11 cellular contexts compared by ENCODE assay signal in the genomic region with DNA sequence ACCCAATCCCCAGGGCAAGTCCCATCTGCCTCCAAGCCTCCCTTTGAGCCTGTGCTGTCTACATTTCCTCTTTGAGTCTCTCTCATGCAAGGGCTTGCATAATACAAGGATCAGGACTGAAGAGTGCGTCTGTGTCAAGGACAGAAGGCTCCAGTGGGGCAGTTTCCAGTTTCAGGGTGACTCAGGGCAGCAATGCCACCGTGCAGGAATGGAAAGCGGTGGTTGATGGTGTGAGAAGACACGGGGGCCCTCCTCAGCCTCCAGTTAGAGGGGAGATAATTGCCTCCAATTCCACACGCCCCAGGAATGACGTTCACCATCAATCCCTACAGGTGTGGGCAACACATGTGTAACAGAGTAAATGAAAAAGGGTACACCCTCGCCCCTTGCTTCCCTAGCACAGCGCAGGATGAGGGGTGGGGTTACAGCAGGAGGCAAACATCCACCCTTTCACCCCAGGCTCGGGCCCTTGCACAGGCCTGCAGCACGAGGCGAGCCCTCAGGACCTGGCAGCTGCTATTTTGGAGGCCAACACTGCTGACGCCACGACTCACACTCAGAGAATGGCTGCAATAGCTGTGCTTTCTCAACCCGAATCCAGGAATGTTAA. TPM values are rescaled to one million over a fixed set of nuclear protein-coding genes. Genes with fewer than 3 reads are reported as not detected.
DNase-seq lines count a peak whose midpoint lies in the region; ATAC-seq and TF ChIP-seq lines count a peak whose summit lies in the region.
"Had no signal": no experiment of that assay in that cellular context is flagged by ENCODE, and none has a peak within 500 bp of the region (broad histone marks: within the 10 kb centered on the region; RNA-seq: fewer than 3 reads in every experiment).

No MANE protein-coding gene starts in this region.

- ATAC-seq in GM21447 (IDR thresholded peaks at IDR 0.05; ENCODE audit: unreplicated experiment) (peak; percentile 47), T-cell (replicated peaks in 1 of 4) (no peak), GM21390 (IDR thresholded peaks at IDR 0.05; ENCODE audit: unreplicated experiment) (no peak), GM19351 (IDR thresholded peaks at IDR 0.05; ENCODE audit: unreplicated experiment) (no peak)

- no peak overlapping the region for H3K4me3 Mint-ChIP-seq in T-cell

- no peaks in the 10 kb centered on the region for H3K9me3 Mint-ChIP-seq in T-cell

- no peaks in the 10 kb centered on the region for H3K27me3 ChIP-seq in layer of hippocampus (ENCODE audit: control insufficient read depth, insufficient read depth, low read length)
- H3K27me3 ChIP-seq: cardiac muscle cell, SJSA1 had no signal

- peak overlapping the region; percentile 18 for H3K27ac ChIP-seq in layer of hippocampus (ENCODE audit: low read depth, low read length)
- H3K27ac ChIP-seq: cardiac muscle cell, SJSA1 had no signal

- DNase-seq in AG10803 (ENCODE audit: low read depth): peak; percentile 53
- DNase-seq in T-cell: no peak
- DNase-seq in OCI-M1 (lab: John Stamatoyannopoulos, UW): no peak
- no peak for DNase-seq in NAMALWA (ENCODE audit: low spot score)

- no peak for TF ChIP-seq CTCF in AG10803 (conservative IDR thresholded peaks at IDR 0.05; ENCODE audit: low read length)

- POLR2A ChIA-PET in T-cell (lab: Charles Lee): interaction anchor here in 1 of 2 donors (0.6 kb wide), 1 partner anchor 82 kb away, joined by 3 read pairs; no protein-coding TSS in a partner anchor

- no peak overlapping the region for H3K4me3 ChIP-seq in AG10803 (ENCODE audit: low read length)
- H3K4me3 ChIP-seq: cardiac muscle cell, SJSA1, thoracic aorta had no signal

- no peaks in the 10 kb centered on the region for H3K27me3 Mint-ChIP-seq in T-cell

- no peaks in the 10 kb centered on the region for H3K36me3 Mint-ChIP-seq in T-cell

- CTCF ChIA-PET in T-cell (lab: Charles Lee): interaction anchor here in 1 of 2 donors (0.6 kb wide), 1 partner anchor 79 kb away, joined by 3 read pairs; no protein-coding TSS in a partner anchor

- H3K4me1 Mint-ChIP-seq in T-cell: peaks cover 5 to 9% (median 5%) of the 10 kb centered on the region in 3 donors

- H3K27ac Mint-ChIP-seq in T-cell: peak overlapping the region; percentile 11 to 75

RNA-seq across cellular contexts. Expression of gene SLC25A19, which starts 24.8 kb away (rescaled TPM):
- total RNA-seq in T-cell: 10 to 100 TPM; 12.4 to 30.1 (median 25.9) TPM

RNA-seq across cellular contexts. Expression of gene MIF4GD, which starts 43.0 kb away (rescaled TPM):
- total RNA-seq in T-cell: 10 to 100 TPM; 27.1 to 45.6 (median 39.2) TPM

RNA-seq across cellular contexts. Expression of gene MRPS7, which starts 52.4 kb away (rescaled TPM):
- 10 to 100 TPM; 29.8 to 39.4 (median 33.6) TPM for total RNA-seq in T-cell

RNA-seq across cellular contexts. Expression of gene GGA3, which starts 52.6 kb away (rescaled TPM):
- total RNA-seq in T-cell: 100 to 1,000 TPM in 3 of 5 donors, 10 to 100 TPM in 2; 78.1 to 118 (median 102) TPM
